ENCODE assay signal across 9 cellular contexts in the genomic region with DNA sequence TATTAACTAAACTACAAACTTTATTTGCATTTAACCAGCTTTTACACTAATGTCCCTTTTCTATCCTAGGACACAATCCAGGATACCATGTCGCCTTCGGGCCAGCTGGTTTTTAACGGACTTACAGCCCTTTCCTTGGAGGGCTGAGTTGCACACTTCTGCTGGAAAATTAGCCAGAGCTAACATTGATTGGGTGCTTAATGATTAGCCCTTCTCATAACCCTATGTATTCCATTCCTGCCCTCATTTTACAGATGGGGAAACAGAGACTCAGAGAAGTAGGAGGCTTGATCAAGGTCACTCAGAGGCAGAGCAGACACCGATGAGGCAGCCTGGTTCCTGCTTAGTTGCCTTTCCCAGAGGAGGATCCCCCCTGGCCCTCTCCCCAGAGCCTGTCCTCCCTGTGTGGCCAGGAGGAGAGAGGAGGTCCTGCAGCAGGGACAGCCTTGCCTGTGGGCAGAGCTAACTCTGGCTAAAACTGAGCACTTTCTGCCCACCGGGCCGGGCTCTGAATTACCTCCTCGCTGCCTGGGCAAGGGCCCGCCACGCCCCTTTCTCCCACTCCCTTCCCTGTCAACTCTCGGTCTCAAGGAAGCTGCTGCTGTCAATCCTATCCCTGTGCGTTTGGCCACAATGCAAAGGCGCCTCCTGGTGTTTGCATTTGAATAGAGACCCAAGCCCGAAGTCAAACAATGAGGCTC. TPM values are rescaled to one million over a fixed set of nuclear protein-coding genes. Genes with fewer than 3 reads are reported as not detected.
DNase-seq lines count a peak whose midpoint lies in the region; ATAC-seq and TF ChIP-seq lines count a peak whose summit lies in the region.
"Had no signal": no experiment of that assay in that cellular context is flagged by ENCODE, and none has a peak within 500 bp of the region (broad histone marks: within the 10 kb centered on the region; RNA-seq: fewer than 3 reads in every experiment).

No MANE protein-coding gene starts in this region.

- no peaks in the 10 kb centered on the region for H3K4me1 ChIP-seq in RWPE2 (ENCODE audit: insufficient read depth, poor library complexity, severe bottlenecking)

- H3K4me3 ChIP-seq in RWPE2 (ENCODE audit: severe bottlenecking), result no peak overlapping the region

- H3K27ac ChIP-seq in RWPE2 (ENCODE audit: poor library complexity, severe bottlenecking), result no peak overlapping the region

- peak; percentile 66 for TF ChIP-seq CTCF in RWPE2 (IDR thresholded peaks at IDR 0.05; ENCODE audit: poor library complexity, severe bottlenecking)

- peak; percentile 48 for DNase-seq in NCI-H1436 (lab: John Stamatoyannopoulos, UW)
- no peak for DNase-seq in NCI-H1436 treated with DMSO at 0.1 percent for 48 hours (lab: John Stamatoyannopoulos, UW)
- peak; percentile 50 for DNase-seq in HuH-7.5 (ENCODE audit: low spot score)
- no peak for DNase-seq in RWPE2 (ENCODE audit: low spot score)
- DNase-seq in ecto neural progenitor cell (ENCODE audit: low spot score), result peak; percentile 91
- DNase-seq in lung microvascular endothelial cell (ENCODE audit: low read depth in 2 of 2), result peak; percentile 63 to 71
- DNase-seq in putamen (ENCODE audit: low spot score), result no peak

- no peaks in the 10 kb centered on the region for H3K9me3 ChIP-seq in RWPE2 (ENCODE audit: severe bottlenecking)

- H3K27me3 ChIP-seq in RWPE2 (ENCODE audit: insufficient read depth, poor library complexity, severe bottlenecking), result peaks cover 17% of the 10 kb centered on the region

- H3K36me3 ChIP-seq in RWPE2 (ENCODE audit: low read depth), result no peaks in the 10 kb centered on the region

- ATAC-seq in RWPE2 (ENCODE audit: low read depth) (peak; percentile 64), GM21619 (IDR thresholded peaks at IDR 0.05; ENCODE audit: unreplicated experiment) (no peak)

RNA-seq across cellular contexts. Expression of gene PAX6, which starts 59.6 kb away (rescaled TPM):
- total RNA-seq in lung microvascular endothelial cell, result not detected in 2 replicates
- total RNA-seq: B cell had no signal

Comparison
In these comparisons a context has a peak if more than half of its experiments do, and no peak if none do; other contexts are left out.
1. DNase-seq: peak in NCI-H1436 (single experiment), HuH-7.5 (single experiment), ecto neural progenitor cell (single experiment) and lung microvascular endothelial cell (2 of 2); none in NCI-H1436 treated with DMSO at 0.1 percent for 48 hours (single experiment), RWPE2 (single experiment) and putamen (single experiment).